Comparison of ENCODE assay signal across 1 cellular context in genomic region chr12:95336387-95337067, GRCh38.
TF ChIP-seq lines count a peak whose summit lies in the region.

No MANE protein-coding gene starts in this region.

TF ChIP-seq in HepG2, 621 proteins besides CTCF, POLR2A, EP300 and RAD21 (continued from another document and continues in another):
- TF ChIP-seq PRDM10 (CRISPR knock-in tag; IDR thresholded peaks at IDR 0.05; ENCODE audit: low read depth) = no peak
- TF ChIP-seq U2AF1 (optimal IDR thresholded peaks at IDR 0.05; ENCODE audit: low read depth, low read length) = no peak
- 0 out of 2 replicates have a peak, but pooled peaks have one; percentile 6 for TF ChIP-seq ZNF121 (CRISPR knock-in tag; IDR thresholded peaks at IDR 0.05)
- TF ChIP-seq, protein P1, sequence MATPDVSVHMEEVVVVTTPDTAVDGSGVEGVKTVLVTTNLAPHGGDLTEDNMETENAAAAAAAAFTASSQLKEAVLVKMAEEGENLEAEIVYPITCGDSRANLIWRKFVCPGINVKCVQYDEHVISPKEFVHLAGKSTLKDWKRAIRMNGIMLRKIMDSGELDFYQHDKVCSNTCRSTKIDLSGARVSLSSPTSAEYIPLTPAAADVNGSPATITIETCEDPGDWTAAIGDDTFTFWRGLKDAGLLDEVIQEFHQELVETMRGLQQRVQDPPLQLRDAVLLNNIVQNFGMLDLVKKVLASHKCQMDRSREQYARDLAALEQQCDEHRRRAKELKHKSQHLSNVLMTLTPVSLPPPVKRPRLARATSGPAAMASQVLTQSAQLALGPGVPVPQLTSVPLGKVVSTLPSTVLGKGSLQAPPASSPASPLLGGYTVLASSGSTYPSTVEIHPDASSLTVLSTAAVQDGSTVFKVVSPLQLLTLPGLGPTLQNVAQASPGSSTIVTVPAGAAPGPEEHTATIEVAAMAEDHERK (CRISPR knock-in tag; IDR thresholded peaks at IDR 0.05; ENCODE audit: low read depth) = no peak
- TF ChIP-seq ADNP (CRISPR knock-in tag; IDR thresholded peaks at IDR 0.05) = no peak
- TF ChIP-seq, protein P2, sequence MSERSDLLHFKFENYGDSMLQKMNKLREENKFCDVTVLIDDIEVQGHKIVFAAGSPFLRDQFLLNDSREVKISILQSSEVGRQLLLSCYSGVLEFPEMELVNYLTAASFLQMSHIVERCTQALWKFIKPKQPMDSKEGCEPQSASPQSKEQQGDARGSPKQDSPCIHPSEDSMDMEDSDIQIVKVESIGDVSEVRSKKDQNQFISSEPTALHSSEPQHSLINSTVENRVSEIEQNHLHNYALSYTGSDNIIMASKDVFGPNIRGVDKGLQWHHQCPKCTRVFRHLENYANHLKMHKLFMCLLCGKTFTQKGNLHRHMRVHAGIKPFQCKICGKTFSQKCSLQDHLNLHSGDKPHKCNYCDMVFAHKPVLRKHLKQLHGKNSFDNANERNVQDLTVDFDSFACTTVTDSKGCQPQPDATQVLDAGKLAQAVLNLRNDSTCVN (CRISPR knock-in tag; IDR thresholded peaks at IDR 0.05; ENCODE audit: borderline replicate concordance) = no peak
- TF ChIP-seq ZNF44 (CRISPR knock-in tag; IDR thresholded peaks at IDR 0.05) = no peak
- no peak for TF ChIP-seq RAD51 (IDR thresholded peaks at IDR 0.05; ENCODE audit: borderline replicate concordance)
- TF ChIP-seq BRF2 (CRISPR knock-in tag; IDR thresholded peaks at IDR 0.05) = no peak
- no peak for TF ChIP-seq ZMYM2 (CRISPR knock-in tag; IDR thresholded peaks at IDR 0.05)
- no peak for TF ChIP-seq ZNF550 (CRISPR knock-in tag; IDR thresholded peaks at IDR 0.05; ENCODE audit: borderline replicate concordance)
- TF ChIP-seq, protein P3, sequence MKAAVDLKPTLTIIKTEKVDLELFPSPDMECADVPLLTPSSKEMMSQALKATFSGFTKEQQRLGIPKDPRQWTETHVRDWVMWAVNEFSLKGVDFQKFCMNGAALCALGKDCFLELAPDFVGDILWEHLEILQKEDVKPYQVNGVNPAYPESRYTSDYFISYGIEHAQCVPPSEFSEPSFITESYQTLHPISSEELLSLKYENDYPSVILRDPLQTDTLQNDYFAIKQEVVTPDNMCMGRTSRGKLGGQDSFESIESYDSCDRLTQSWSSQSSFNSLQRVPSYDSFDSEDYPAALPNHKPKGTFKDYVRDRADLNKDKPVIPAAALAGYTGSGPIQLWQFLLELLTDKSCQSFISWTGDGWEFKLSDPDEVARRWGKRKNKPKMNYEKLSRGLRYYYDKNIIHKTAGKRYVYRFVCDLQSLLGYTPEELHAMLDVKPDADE (CRISPR knock-in tag; IDR thresholded peaks at IDR 0.05) = no peak
- no peak for TF ChIP-seq CERS6 (CRISPR knock-in tag; IDR thresholded peaks at IDR 0.05)
- no peak for TF ChIP-seq EED (CRISPR knock-in tag; IDR thresholded peaks at IDR 0.05)
- no peak for TF ChIP-seq SNAPC2 (CRISPR knock-in tag; IDR thresholded peaks at IDR 0.05)
- TF ChIP-seq ZNF253 (CRISPR knock-in tag; IDR thresholded peaks at IDR 0.05; ENCODE audit: borderline replicate concordance) = no peak
- TF ChIP-seq CENPX (CRISPR knock-in tag; IDR thresholded peaks at IDR 0.05) = no peak
- no peak for TF ChIP-seq DPF2 (CRISPR knock-in tag; IDR thresholded peaks at IDR 0.05; ENCODE audit: borderline replicate concordance, low read depth)
- TF ChIP-seq EEA1 (CRISPR knock-in tag; IDR thresholded peaks at IDR 0.05; ENCODE audit: borderline replicate concordance) = no peak
- TF ChIP-seq RFX1 (IDR thresholded peaks at IDR 0.05) = no peak
- TF ChIP-seq, protein P4, sequence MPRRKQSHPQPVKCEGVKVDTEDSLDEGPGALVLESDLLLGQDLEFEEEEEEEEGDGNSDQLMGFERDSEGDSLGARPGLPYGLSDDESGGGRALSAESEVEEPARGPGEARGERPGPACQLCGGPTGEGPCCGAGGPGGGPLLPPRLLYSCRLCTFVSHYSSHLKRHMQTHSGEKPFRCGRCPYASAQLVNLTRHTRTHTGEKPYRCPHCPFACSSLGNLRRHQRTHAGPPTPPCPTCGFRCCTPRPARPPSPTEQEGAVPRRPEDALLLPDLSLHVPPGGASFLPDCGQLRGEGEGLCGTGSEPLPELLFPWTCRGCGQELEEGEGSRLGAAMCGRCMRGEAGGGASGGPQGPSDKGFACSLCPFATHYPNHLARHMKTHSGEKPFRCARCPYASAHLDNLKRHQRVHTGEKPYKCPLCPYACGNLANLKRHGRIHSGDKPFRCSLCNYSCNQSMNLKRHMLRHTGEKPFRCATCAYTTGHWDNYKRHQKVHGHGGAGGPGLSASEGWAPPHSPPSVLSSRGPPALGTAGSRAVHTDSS (CRISPR knock-in tag; conservative IDR thresholded peaks at IDR 0.05) = no peak
- peak; percentile 69 for TF ChIP-seq SAP130 (CRISPR knock-in tag; IDR thresholded peaks at IDR 0.05; ENCODE audit: low read depth)
- TF ChIP-seq CCAR2 (optimal IDR thresholded peaks at IDR 0.05; ENCODE audit: low read depth, low read length) = no peak
- TF ChIP-seq TFAP4 (IDR thresholded peaks at IDR 0.05; ENCODE audit: borderline replicate concordance, low read depth) = peak; percentile 35; the same call in 1 of the 2 replicates
- TF ChIP-seq, protein P5, sequence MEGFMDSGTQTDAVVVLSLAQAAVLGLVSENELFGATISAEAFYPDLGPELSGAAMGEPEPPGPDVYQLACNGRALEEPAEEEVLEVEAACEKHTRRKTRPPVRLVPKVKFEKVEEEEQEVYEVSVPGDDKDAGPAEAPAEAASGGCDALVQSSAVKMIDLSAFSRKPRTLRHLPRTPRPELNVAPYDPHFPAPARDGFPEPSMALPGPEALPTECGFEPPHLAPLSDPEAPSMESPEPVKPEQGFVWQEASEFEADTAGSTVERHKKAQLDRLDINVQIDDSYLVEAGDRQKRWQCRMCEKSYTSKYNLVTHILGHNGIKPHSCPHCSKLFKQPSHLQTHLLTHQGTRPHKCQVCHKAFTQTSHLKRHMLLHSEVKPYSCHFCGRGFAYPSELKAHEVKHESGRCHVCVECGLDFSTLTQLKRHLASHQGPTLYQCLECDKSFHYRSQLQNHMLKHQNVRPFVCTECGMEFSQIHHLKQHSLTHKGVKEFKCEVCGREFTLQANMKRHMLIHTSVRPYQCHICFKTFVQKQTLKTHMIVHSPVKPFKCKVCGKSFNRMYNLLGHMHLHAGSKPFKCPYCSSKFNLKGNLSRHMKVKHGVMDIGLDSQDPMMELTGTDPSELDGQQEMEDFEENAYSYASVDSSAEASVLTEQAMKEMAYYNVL (CRISPR knock-in tag; IDR thresholded peaks at IDR 0.05; ENCODE audit: borderline replicate concordance) = no peak
- no peak for TF ChIP-seq ZNF788 (CRISPR knock-in tag; IDR thresholded peaks at IDR 0.05; ENCODE audit: borderline replicate concordance)
- TF ChIP-seq SMARCC2 (IDR thresholded peaks at IDR 0.05) = no peak
- TF ChIP-seq MTA1 (CRISPR knock-in tag; IDR thresholded peaks at IDR 0.05; ENCODE audit: borderline replicate concordance) = no peak
- no peak for TF ChIP-seq ZBTB40 (IDR thresholded peaks at IDR 0.05)
- no peak for TF ChIP-seq ZBTB40 (CRISPR knock-in tag; IDR thresholded peaks at IDR 0.05)
- TF ChIP-seq NFATC3 (CRISPR knock-in tag; IDR thresholded peaks at IDR 0.05) = no peak
